ENCODE assay signal across 8 cellular contexts in the genomic region with DNA sequence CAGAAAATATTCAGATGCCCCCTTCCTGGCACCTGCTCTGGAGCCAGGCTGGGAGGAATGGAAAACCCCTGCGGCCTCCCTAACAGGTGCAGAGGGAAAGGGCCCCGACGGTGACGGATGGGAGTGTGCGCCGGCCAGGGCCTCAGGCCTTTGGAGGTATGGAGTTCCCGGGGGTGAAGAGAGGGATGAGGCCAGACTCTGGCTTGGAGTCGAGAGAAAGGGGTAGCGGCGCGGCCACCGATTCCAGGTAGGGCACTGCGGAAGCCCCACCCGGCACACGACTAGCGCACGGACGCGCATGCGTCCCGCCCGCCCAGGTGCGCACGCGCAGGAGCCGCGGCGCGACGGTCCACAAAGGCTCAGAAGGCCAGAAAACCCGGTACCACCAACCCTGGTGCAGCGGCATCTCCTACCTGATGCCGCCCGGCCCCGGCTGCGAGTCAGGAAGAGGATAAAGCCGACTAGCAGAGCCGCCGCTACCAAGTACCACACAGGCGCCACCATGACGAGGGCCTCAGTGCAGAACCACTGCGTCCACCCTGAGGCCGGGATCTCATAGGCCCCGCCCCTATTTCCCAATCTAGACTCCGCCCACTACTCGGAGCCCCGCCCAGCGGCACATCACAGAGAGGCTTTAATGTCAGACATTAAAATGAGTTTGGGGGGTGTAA. TPM values are rescaled to one million over a fixed set of nuclear protein-coding genes. Genes with fewer than 3 reads are reported as not detected.
DNase-seq lines count a peak whose midpoint lies in the region; ATAC-seq and TF ChIP-seq lines count a peak whose summit lies in the region.

A gene (minus strand): TSS at position 559 of the 671 bp plus-strand sequence. CDS start 55 bp downstream, at position 504.

- peak within 1 kb of the TSS; percentile 25; the same call in 1 of the 3 replicates for H2BK15ac ChIP-seq in IMR-90 (ENCODE audit: low read depth, low read length)

- H4K91ac ChIP-seq in IMR-90 (ENCODE audit: insufficient read depth, low read depth, low read length): peak within 1 kb of the TSS; percentile 86

- H3K14ac ChIP-seq in IMR-90 (replicated peaks; ENCODE audit: low read depth, low read length): peak within 1 kb of the TSS; percentile 98

- WGBS in IMR-90 (ENCODE audit: extremely low coverage in 2 of 2, insufficient read length in 1 of 2), 2 experiments: 5% methylated on average over 16 of the region's 48 CpGs; no CpG with 5 or more reads in 1 of the 2 experiments

- H2AFZ ChIP-seq in IMR-90 (replicated peaks; ENCODE audit: low read length, poor library complexity): peak within 1 kb of the TSS; percentile 94

- peak within 1 kb of the TSS; percentile 83 for H3K4me3 ChIP-seq in IMR-90 (ENCODE audit: insufficient read depth, low read depth, low read length)
- peak within 1 kb of the TSS; percentile 91 to 97 for H3K4me3 ChIP-seq in Panc1 (ENCODE audit: low read depth in 2 of 2, low read length in 2 of 2)

- CTCF ChIA-PET in IMR-90 (lab: Yijun Ruan, JAX): no interaction called here
- CTCF ChIA-PET in Panc1 (lab: Charles Lee): no interaction called here

- H3K18ac ChIP-seq in IMR-90 (ENCODE audit: low read depth, low read length): peak within 1 kb of the TSS; percentile 65

- no peak for TF ChIP-seq RAD21 in IMR-90 (IDR thresholded peaks at IDR 0.05; ENCODE audit: low read length)

- BruUV-seq in IMR-90 (replicated peaks; lab: Mats Ljungman, UMichigan) (no TSS peak), Panc1 (replicated peaks; lab: Mats Ljungman, UMichigan) (no TSS peak)

- no peak; the same call in 1 of the 2 replicates for TF ChIP-seq POLR2A in IMR-90 (IDR thresholded peaks at IDR 0.05; ENCODE audit: low read depth, low read length)

- H3K23ac ChIP-seq in IMR-90 (ENCODE audit: low read depth, low read length): peak within 1 kb of the TSS; percentile 71; the same call in 1 of the 2 replicates

- peak within 1 kb of the TSS; percentile 85 for H3K4ac ChIP-seq in IMR-90 (ENCODE audit: low read depth, low read length)

- POLR2A ChIA-PET in IMR-90 (lab: Charles Lee; ENCODE audit: unreplicated experiment) (no interaction called here), Panc1 (lab: Charles Lee) (no interaction called here)

- in situ Hi-C loops in IMR-90 (cut with MboI; ENCODE audit: low sequenced_read_pairs) (no loop called here), Panc1 (cut with HindIII; ENCODE audit: low pct_unique_long_range_greater_than_20kb, low sequenced_read_pairs) (no loop called here)

- H3K36me3 Mint-ChIP-seq in activated T-cell treated with anti-CD3 and anti-CD28 coated beads, Interleukin-2, amount 50 U/mL, for 4 hours (ENCODE audit: insufficient read depth): peaks cover 10% of the 10 kb centered on the region

- H3K27me3 ChIP-seq in IMR-90 (ENCODE audit: control insufficient read depth, insufficient read depth, low read length) (no peaks in the 10 kb centered on the region), Panc1 (ENCODE audit: control insufficient read depth, insufficient read depth, low read length) (no peaks in the 10 kb centered on the region)

- peak within 1 kb of the TSS; percentile 84 for H3K4me2 ChIP-seq in IMR-90 (ENCODE audit: low read depth, low read length)

- H2BK20ac ChIP-seq in IMR-90 (ENCODE audit: low read depth, low read length): no peak within 1 kb of the TSS

- H3K79me1 ChIP-seq in IMR-90 (ENCODE audit: low read depth in 1 of 2, low read length in 2 of 2): peaks cover 26 to 48% of the 10 kb centered on the region in 2 experiments

- peak within 1 kb of the TSS; percentile 96 for H2AK9ac ChIP-seq in IMR-90 (replicated peaks; ENCODE audit: low read depth, low read length, poor library complexity)

- H3K27ac ChIP-seq in IMR-90 (ENCODE audit: insufficient read depth, low read length): peak within 1 kb of the TSS; percentile 87
- H3K27ac ChIP-seq in Panc1 (ENCODE audit: low read length): peak within 1 kb of the TSS; percentile 94

- peak within 1 kb of the TSS; percentile 89 for H4K5ac ChIP-seq in IMR-90 (ENCODE audit: low read depth, low read length)

- H3K9me3 Mint-ChIP-seq in activated T-cell treated with anti-CD3 and anti-CD28 coated beads, Interleukin-2, amount 50 U/mL, for 4 hours: no peaks in the 10 kb centered on the region

- peaks cover 7% of the 10 kb centered on the region for H3K4me1 ChIP-seq in IMR-90 (ENCODE audit: control insufficient read depth, insufficient read depth, low read length)
- peaks cover 6% of the 10 kb centered on the region; the same call in 1 of the 2 replicates for H3K4me1 ChIP-seq in Panc1 (ENCODE audit: control insufficient read depth, insufficient read depth, low read length)

- H3K36me3 ChIP-seq in IMR-90 (ENCODE audit: control insufficient read depth, insufficient read depth, low read length) (peaks cover 16% of the 10 kb centered on the region), Panc1 (ENCODE audit: control insufficient read depth, insufficient read depth, low read length) (peaks cover 3% of the 10 kb centered on the region; the same call in 1 of the 2 replicates)

- H3K9me3 ChIP-seq in IMR-90 (ENCODE audit: control insufficient read depth, insufficient read depth, low read length) (no peaks in the 10 kb centered on the region), Panc1 (ENCODE audit: control insufficient read depth, insufficient read depth, low read depth, low read length) (no peaks in the 10 kb centered on the region)

- H2BK5ac ChIP-seq in IMR-90 (ENCODE audit: low read depth, low read length, poor library complexity, severe bottlenecking): peak within 1 kb of the TSS; percentile 78

- peak within 1 kb of the TSS; percentile 52; the same call in 1 of the 2 replicates for H2AK5ac ChIP-seq in IMR-90 (ENCODE audit: low read depth, low read length)

- H3K9ac ChIP-seq in IMR-90 (ENCODE audit: low read depth, low read length): peak within 1 kb of the TSS; percentile 80

- H3K27me3 Mint-ChIP-seq in activated T-cell treated with anti-CD3 and anti-CD28 coated beads, Interleukin-2, amount 50 U/mL, for 4 hours (ENCODE audit: low read depth): no peaks in the 10 kb centered on the region

- H3K9me1 ChIP-seq in IMR-90 (ENCODE audit: insufficient read depth, low read length): peaks cover 7% of the 10 kb centered on the region; the same call in 1 of the 2 replicates

- dilution Hi-C loops in IMR-90 (cut with HindIII; ENCODE audit: low sequenced_read_pairs, unreplicated experiment): no loop called here

- H3K4me1 Mint-ChIP-seq in activated T-cell treated with anti-CD3 and anti-CD28 coated beads, Interleukin-2, amount 50 U/mL, for 4 hours (ENCODE audit: low read depth): peaks cover 15% of the 10 kb centered on the region

- H4K20me1 ChIP-seq in IMR-90 (ENCODE audit: insufficient read depth, low read length): no peaks in the 10 kb centered on the region

- ATAC-seq in GM21526 (IDR thresholded peaks at IDR 0.05; ENCODE audit: low FRiP score, unreplicated experiment): peak; percentile 76
- peak; percentile 91 for ATAC-seq in IMR-90 (ENCODE audit: low read depth)
- ATAC-seq in Panc1: peak; percentile 89
- peak; percentile 87 to 90 for ATAC-seq in activated T-cell treated with anti-CD3 and anti-CD28 coated beads, Interleukin-2, amount 50 U/mL, for 4 hours
- peak; percentile 93 for ATAC-seq in esophagus mucosa

- TF ChIP-seq CTCF in IMR-90 (conservative IDR thresholded peaks at IDR 0.05; ENCODE audit: low read depth, low read length) (no peak), Panc1 (IDR thresholded peaks at IDR 0.05) (no peak)

- peak within 1 kb of the TSS; percentile 48; the same call in 1 of the 2 replicates for H2BK120ac ChIP-seq in IMR-90 (ENCODE audit: low read depth, low read length)

- intact Hi-C loops in IMR-90 (cut with micrococcal nuclease): no loop called here
- intact Hi-C loops in Panc1 (cut with micrococcal nuclease; ENCODE audit: unreplicated experiment): no loop called here

- peak within 1 kb of the TSS; percentile 40; the same call in 1 of the 2 replicates for H3K56ac ChIP-seq in IMR-90 (ENCODE audit: extremely low read depth, insufficient read depth, low read length)

- peak within 1 kb of the TSS; percentile 93 for H3K4me3 Mint-ChIP-seq in activated T-cell treated with anti-CD3 and anti-CD28 coated beads, Interleukin-2, amount 50 U/mL, for 4 hours

- DNase-seq in DMS 273 (lab: John Stamatoyannopoulos, UW; ENCODE audit: unreplicated experiment) (peak; percentile 93), IMR-90 (peak; percentile 69), Panc1 (ENCODE audit: low read depth, low spot score) (peak; percentile 61), myocyte (ENCODE audit: low read depth) (peak; percentile 90)
- peak; percentile 91 for DNase-seq in activated T-cell treated with anti-CD3 and anti-CD28 coated beads, Interleukin-2, amount 50 U/mL, for 4 hours
- DNase-seq in stimulated activated CD8-positive, alpha-beta memory T cell treated with anti-CD3 and anti-CD28 coated beads, Interleukin-7, amount 100 ng/mL, for 4 hours (ENCODE audit: low read depth in 2 of 2): peak; percentile 80 to 86

- peak within 1 kb of the TSS; percentile 25 to 96 for H4K8ac ChIP-seq in IMR-90 (ENCODE audit: low read depth in 2 of 2, low read length in 2 of 2)

TF ChIP-seq in IMR-90, 13 proteins besides CTCF, POLR2A, EP300 and RAD21 (continues in another document):
- TF ChIP-seq CEBPB (IDR thresholded peaks at IDR 0.05; ENCODE audit: low read depth, low read length): peak; percentile 98
- TF ChIP-seq SMC3 (IDR thresholded peaks at IDR 0.05; ENCODE audit: low read depth, low read length): no peak
- peak; percentile 9; the same call in 1 of the 2 replicates for TF ChIP-seq MXI1 (IDR thresholded peaks at IDR 0.05; ENCODE audit: borderline replicate concordance, low read depth, low read length)
- TF ChIP-seq, protein P1, sequence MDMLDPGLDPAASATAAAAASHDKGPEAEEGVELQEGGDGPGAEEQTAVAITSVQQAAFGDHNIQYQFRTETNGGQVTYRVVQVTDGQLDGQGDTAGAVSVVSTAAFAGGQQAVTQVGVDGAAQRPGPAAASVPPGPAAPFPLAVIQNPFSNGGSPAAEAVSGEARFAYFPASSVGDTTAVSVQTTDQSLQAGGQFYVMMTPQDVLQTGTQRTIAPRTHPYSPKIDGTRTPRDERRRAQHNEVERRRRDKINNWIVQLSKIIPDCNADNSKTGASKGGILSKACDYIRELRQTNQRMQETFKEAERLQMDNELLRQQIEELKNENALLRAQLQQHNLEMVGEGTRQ (IDR thresholded peaks at IDR 0.05; ENCODE audit: low read depth, low read length): no peak
- no peak; the same call in 1 of the 2 replicates for TF ChIP-seq MAZ (IDR thresholded peaks at IDR 0.05; ENCODE audit: borderline replicate concordance, low read depth, low read length)
- TF ChIP-seq CHD1 (IDR thresholded peaks at IDR 0.05; ENCODE audit: low read depth, low read length): no peak
- TF ChIP-seq BHLHE40 (IDR thresholded peaks at IDR 0.05; ENCODE audit: low read depth, low read length): peak; percentile 74; the same call in 1 of the 2 replicates

RNA-seq across cellular contexts. Expression of the gene that starts here (rescaled TPM):
- 12.2 and 20.6 TPM in 2 replicates for total RNA-seq in IMR-90 (2012; rRNA removed)
- polyA plus RNA-seq in IMR-90 (2012; rRNA removed): 29.6 and 33.1 TPM in 2 replicates
- 31.0 and 41.4 TPM in 2 replicates for polyA plus RNA-seq in IMR-90 (2012; cell fraction: cytosol; rRNA removed)
- 27.9 and 35.2 TPM in 2 replicates for polyA plus RNA-seq in IMR-90 (2012; cell fraction: nucleus; rRNA removed; ENCODE audit: low replicate concordance)
- 65.5 TPM for total RNA-seq in Panc1 (2021; ENCODE audit: unreplicated experiment)
- polyA plus RNA-seq in Panc1 (2012; ENCODE audit: insufficient read length): 101 TPM
- 10 to 100 TPM; 65.4 to 75.8 (median 68.9) TPM for total RNA-seq in activated T-cell treated with anti-CD3 and anti-CD28 coated beads, Interleukin-2, amount 50 U/mL, for 4 hours
- total RNA-seq in esophagus mucosa: 47.8 TPM
- total RNA-seq in myocyte: 55.0 and 58.7 TPM in 2 replicates
- 49.4 TPM for polyA plus RNA-seq in myocyte (2012)

Comparison
In these comparisons a context has a peak if more than half of its experiments do, and no peak if none do; other contexts are left out.
1. Peak in every context shown above with its lines: DNase-seq, ATAC-seq, H3K4me3 ChIP-seq and H3K27ac ChIP-seq.